ENCODE assay signal across 9 cellular contexts in the genomic region with DNA sequence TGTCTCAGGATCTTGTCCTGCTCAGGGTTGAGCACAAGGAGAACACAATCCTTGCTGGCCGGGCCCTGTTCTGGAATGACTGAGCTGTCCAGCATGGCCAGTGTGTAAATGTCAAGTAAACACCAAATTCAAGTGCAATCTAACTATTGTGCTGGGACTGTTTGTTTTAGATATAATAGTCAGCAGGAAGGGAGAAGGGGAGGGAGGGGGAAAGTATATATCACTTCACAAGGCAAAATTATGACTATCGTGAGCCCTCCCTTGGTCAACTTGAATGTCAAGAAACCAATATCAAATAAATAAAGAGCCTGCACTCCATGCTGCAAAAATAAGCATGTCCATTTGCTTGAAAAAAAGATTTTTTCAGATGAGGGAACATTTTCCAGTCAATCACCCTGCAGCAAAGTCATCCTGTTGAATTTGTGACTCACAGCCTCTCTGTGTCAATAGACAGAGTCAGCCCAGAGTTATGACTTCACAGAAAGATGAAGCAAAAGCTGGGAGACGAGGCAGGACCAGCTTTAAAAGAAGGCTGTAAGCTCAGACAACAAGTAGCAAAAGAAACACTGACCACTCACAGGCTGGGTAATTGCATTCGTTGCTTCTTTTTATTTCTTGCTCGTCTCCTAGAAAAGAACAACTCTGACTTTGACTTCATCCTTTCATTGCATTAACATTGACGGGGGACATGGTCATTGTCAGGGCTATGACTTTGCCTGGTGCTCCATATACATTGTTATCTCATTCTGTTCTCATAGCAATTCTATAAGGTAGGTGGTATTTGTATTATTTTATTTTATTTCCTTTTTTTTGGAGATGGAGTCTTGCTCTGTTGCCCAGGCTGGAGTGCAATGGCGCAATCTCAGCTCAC. TPM values are rescaled to one million over a fixed set of nuclear protein-coding genes. Genes with fewer than 3 reads are reported as not detected.
DNase-seq lines count a peak whose midpoint lies in the region; ATAC-seq and TF ChIP-seq lines count a peak whose summit lies in the region.
"Had no signal": no experiment of that assay in that cellular context is flagged by ENCODE, and none has a peak within 500 bp of the region (broad histone marks: within the 10 kb centered on the region; RNA-seq: fewer than 3 reads in every experiment).

No MANE protein-coding gene starts in this region.

- ATAC-seq in omental fat pad (ENCODE audit: low FRiP score): peak; percentile 51
- ATAC-seq in HG02678 (IDR thresholded peaks at IDR 0.05; ENCODE audit: unreplicated experiment): no peak
- ATAC-seq in GM21576 (IDR thresholded peaks at IDR 0.05; ENCODE audit: unreplicated experiment): no peak
- no peak for ATAC-seq in HG03159 (IDR thresholded peaks at IDR 0.05; ENCODE audit: unreplicated experiment)

- H3K4me3 ChIP-seq in epithelial cell of esophagus (ENCODE audit: low read length): no peak overlapping the region

- TF ChIP-seq CTCF in epithelial cell of esophagus (IDR thresholded peaks at IDR 0.05; ENCODE audit: insufficient read depth, low read depth, low read length, missing control alignments): no peak
- no peak for TF ChIP-seq CTCF in omental fat pad (IDR thresholded peaks at IDR 0.05)

- DNase-seq in DMS153 (lab: John Stamatoyannopoulos, UW): peak; percentile 75
- peak; percentile 72 for DNase-seq in NCI-H748 (lab: John Stamatoyannopoulos, UW; ENCODE audit: unreplicated experiment)
- DNase-seq in epithelial cell of esophagus (ENCODE audit: low read depth): peak; percentile 92
- DNase-seq in omental fat pad (ENCODE audit: low spot score): no peak
- DNase-seq in activated effector memory CD4-positive, alpha-beta T cell treated with anti-CD3 and anti-CD28 coated beads, Interleukin-2, amount 50 U/mL, for 16 hours: no peak
- DNase-seq: stimulated activated CD4-positive, alpha-beta T cell treated with anti-CD3 and anti-CD28 coated beads, Interleukin-4, amount 100 ng/mL, for 1 hour had no signal

RNA-seq across cellular contexts. Expression of a gene that starts 15.3 kb away (rescaled TPM):
- total RNA-seq in omental fat pad: 100 to 1,000 TPM; 175 to 352 (median 244) TPM

Comparison
In these comparisons a context has a peak if more than half of its experiments do, and no peak if none do; other contexts are left out.
1. DNase-seq: peak in DMS153 (single experiment), NCI-H748 (single experiment) and epithelial cell of esophagus (single experiment); none in omental fat pad (single experiment) and activated effector memory CD4-positive, alpha-beta T cell treated with anti-CD3 and anti-CD28 coated beads, Interleukin-2, amount 50 U/mL, for 16 hours (single experiment).